8 cellular contexts compared by ENCODE assay signal in genomic region chr11:65615229-65615949, GRCh38. TPM values are rescaled to one million over a fixed set of nuclear protein-coding genes. Genes with fewer than 3 reads are reported as not detected.
A peak's percentile ranks its signal among the peaks of the same experiment; 100 is the strongest.
DNase-seq lines count a peak whose midpoint lies in the region; ATAC-seq and FAIRE-seq lines count a peak whose summit lies in the region.

PCNX3 (plus strand) TSS chr11:65615776; CDS start chr11:65616312, 536 bp downstream.

- H3K4me1 ChIP-seq in muscle layer of colon (ENCODE audit: insufficient read depth, low read length): peaks cover 32% of the 10 kb centered on the region

- H3K27me3 Mint-ChIP-seq in activated T-cell treated with anti-CD3 and anti-CD28 coated beads, Interleukin-2, amount 50 U/mL, for 72 hours (ENCODE audit: low read depth): no peaks in the 10 kb centered on the region

- H3K27me3 ChIP-seq in muscle layer of colon (ENCODE audit: control insufficient read depth in 1 of 2, insufficient read depth in 2 of 2, low read length in 2 of 2): no peaks in the 10 kb centered on the region

- H3K9ac ChIP-seq in muscle layer of colon (ENCODE audit: low read length): peak within 1 kb of the TSS; percentile 50

- H3K4me3 ChIP-seq in muscle layer of colon (ENCODE audit: low read depth in 1 of 2, low read length in 2 of 2): peak within 1 kb of the TSS; percentile 72 to 97

- peak within 1 kb of the TSS; percentile 97 to 98 for H3K4me3 Mint-ChIP-seq in activated T-cell treated with anti-CD3 and anti-CD28 coated beads, Interleukin-2, amount 50 U/mL, for 72 hours

- peaks cover 8 to 17% of the 10 kb centered on the region in 2 donors for H3K36me3 Mint-ChIP-seq in activated T-cell treated with anti-CD3 and anti-CD28 coated beads, Interleukin-2, amount 50 U/mL, for 72 hours (ENCODE audit: insufficient read depth in 2 of 2)

- peak within 1 kb of the TSS; percentile 90 for H3K27ac ChIP-seq in KOPT-K1 (ENCODE audit: low read depth, low read length, poor library complexity, severe bottlenecking)
- peak within 1 kb of the TSS; percentile 96 for H3K27ac ChIP-seq in muscle layer of colon (ENCODE audit: low read depth, low read length)

- no peaks in the 10 kb centered on the region for H3K9me3 Mint-ChIP-seq in activated T-cell treated with anti-CD3 and anti-CD28 coated beads, Interleukin-2, amount 50 U/mL, for 72 hours

- H3K4me1 Mint-ChIP-seq in activated T-cell treated with anti-CD3 and anti-CD28 coated beads, Interleukin-2, amount 50 U/mL, for 72 hours (ENCODE audit: low read depth): peaks cover 40% of the 10 kb centered on the region

- peak; percentile 100 for DNase-seq in DMS53 treated with DMSO at 0.1 percent for 48 hours (lab: John Stamatoyannopoulos, UW; ENCODE audit: unreplicated experiment)
- DNase-seq in RCC 7860 (ENCODE audit: low spot score): peak; percentile 99
- peak; percentile 100 for DNase-seq in activated T-cell treated with anti-CD3 and anti-CD28 coated beads, Interleukin-2, amount 50 U/mL, for 72 hours
- DNase-seq in stimulated activated CD8-positive, alpha-beta memory T cell treated with anti-CD3 and anti-CD28 coated beads, Interleukin-7, amount 100 ng/mL, for 24 hours (ENCODE audit: low read depth): peak; percentile 99

- H3K9me3 ChIP-seq in KOPT-K1 (ENCODE audit: insufficient read depth, low read length, poor library complexity, severe bottlenecking) (no peaks in the 10 kb centered on the region), muscle layer of colon (ENCODE audit: low read length) (no peaks in the 10 kb centered on the region)

- H3K36me3 ChIP-seq in KOPT-K1 (ENCODE audit: insufficient read depth, low read length) (peaks cover 59% of the 10 kb centered on the region), muscle layer of colon (ENCODE audit: insufficient read depth, low read length) (peaks cover 47% of the 10 kb centered on the region)

- H3K27ac Mint-ChIP-seq in activated T-cell treated with anti-CD3 and anti-CD28 coated beads, Interleukin-2, amount 50 U/mL, for 72 hours: peak within 1 kb of the TSS; percentile 91

- peak; percentile 82 for ATAC-seq in GM21786 (IDR thresholded peaks at IDR 0.05; ENCODE audit: unreplicated experiment)
- ATAC-seq in activated T-cell treated with anti-CD3 and anti-CD28 coated beads, Interleukin-2, amount 50 U/mL, for 72 hours (replicated peaks in 1 of 2): peak; percentile 89 to 91
- ATAC-seq in esophagus mucosa: peak; percentile 85

- peak; percentile 94 for FAIRE-seq in RCC 7860 (lab: Jason Lieb, UNC)

RNA-seq across cellular contexts. Expression of gene PCNX3, which starts in this region (rescaled TPM):
- total RNA-seq in activated T-cell treated with anti-CD3 and anti-CD28 coated beads, Interleukin-2, amount 50 U/mL, for 72 hours: 10 to 100 TPM; 45.9 TPM
- total RNA-seq in esophagus mucosa: 23.8 TPM

Comparison
In these comparisons a context has a peak if more than half of its experiments do, and no peak if none do; other contexts are left out.
1. Peak in every context shown above with its lines: DNase-seq, ATAC-seq, H3K4me3 ChIP-seq and H3K27ac ChIP-seq.